ENCODE assay signal across 1 cellular context in the genomic region with DNA sequence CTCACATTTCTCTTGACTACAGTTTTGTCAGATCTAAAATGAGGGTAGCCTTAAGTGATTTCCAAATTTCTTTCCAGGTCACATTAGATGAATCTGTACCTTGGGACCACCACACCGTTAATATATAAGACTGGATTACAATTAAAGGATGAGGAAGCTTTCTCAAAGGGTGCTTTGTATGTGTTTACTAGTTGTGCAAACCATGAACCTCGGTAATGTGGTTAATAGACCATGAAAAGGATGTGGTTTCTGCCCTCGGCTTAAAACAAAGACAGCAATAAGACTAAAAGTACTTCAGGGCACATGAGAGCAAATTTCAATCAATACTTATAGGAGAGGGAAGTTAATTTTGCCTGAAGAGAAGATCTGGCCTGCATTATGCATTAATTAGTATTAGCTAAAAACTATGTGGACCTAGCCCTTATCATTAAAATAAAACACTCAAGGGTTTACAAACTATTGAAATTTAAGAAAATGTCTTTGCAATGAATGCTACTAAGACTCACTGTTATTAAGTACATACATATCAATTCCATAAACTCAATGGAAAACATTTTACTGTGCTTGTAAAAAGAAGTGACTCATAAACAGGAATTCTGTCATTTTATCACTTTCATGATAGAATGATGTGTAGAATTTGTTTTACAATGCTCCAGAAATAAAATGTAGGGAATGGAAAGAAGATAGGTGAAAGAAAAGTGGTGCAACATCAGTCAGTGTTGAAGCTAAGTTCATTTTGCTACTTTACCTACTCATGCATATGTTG.
TF ChIP-seq lines count a peak whose summit lies in the region.

No MANE protein-coding gene starts in this region.

TF ChIP-seq in GM12878, 131 proteins besides CTCF, POLR2A, EP300 and RAD21 (continued from another document and continues in another):
- TF ChIP-seq HSF1 (IDR thresholded peaks at IDR 0.05; ENCODE audit: low read depth, low read length) (no peak), CREM (IDR thresholded peaks at IDR 0.05; ENCODE audit: low read depth) (no peak), MEF2B (IDR thresholded peaks at IDR 0.05; ENCODE audit: partially characterized antibody, poor library complexity, severe bottlenecking) (no peak), CHD2 (IDR thresholded peaks at IDR 0.05; ENCODE audit: borderline replicate concordance, low read depth, low read length) (0 out of 2 replicates have a peak, but pooled peaks have one; percentile 28), CUX1 (IDR thresholded peaks at IDR 0.05; ENCODE audit: insufficient replicate concordance, low read depth, low read length) (peak; percentile 93), TARDBP (IDR thresholded peaks at IDR 0.05; ENCODE audit: borderline replicate concordance) (no peak), HDAC6 (IDR thresholded peaks at IDR 0.05; ENCODE audit: unreplicated experiment) (no peak), YY1 (IDR thresholded peaks at IDR 0.05; ENCODE audit: low read depth, low read length) (no peak), CEBPB (IDR thresholded peaks at IDR 0.05; ENCODE audit: borderline replicate concordance in 1 of 2, low read depth in 2 of 2, low read length in 2 of 2) (no peak), FOXK2 (IDR thresholded peaks at IDR 0.05) (no peak), LARP7 (IDR thresholded peaks at IDR 0.05) (no peak), ATF2 (IDR thresholded peaks at IDR 0.05; ENCODE audit: low read length) (no peak), SPI1 (IDR thresholded peaks at IDR 0.05; ENCODE audit: borderline replicate concordance, insufficient read depth, low read depth, low read length) (no peak), STAT1 (conservative IDR thresholded peaks at IDR 0.05) (no peak), SRF (IDR thresholded peaks at IDR 0.05; ENCODE audit: low read depth in 2 of 2, low read length in 2 of 2) (no peak), ZBTB40 (IDR thresholded peaks at IDR 0.05; ENCODE audit: borderline replicate concordance) (no peak), KLF5 (IDR thresholded peaks at IDR 0.05; ENCODE audit: partially characterized antibody) (no peak), MTA3 (IDR thresholded peaks at IDR 0.05; ENCODE audit: borderline replicate concordance, low read length) (no peak), BACH1 (IDR thresholded peaks at IDR 0.05; ENCODE audit: borderline replicate concordance) (0 out of 2 replicates have a peak, but pooled peaks have one; percentile 24), BHLHE40 (IDR thresholded peaks at IDR 0.05; ENCODE audit: borderline replicate concordance in 1 of 2, low read depth in 2 of 2, low read length in 1 of 2) (peak in 1 of 2 experiments; percentile 57; a peak in 2 of 4 replicates), MTA2 (IDR thresholded peaks at IDR 0.05; ENCODE audit: low read depth) (peak; percentile 61), RELB (IDR thresholded peaks at IDR 0.05; ENCODE audit: low read depth) (no peak), KDM1A (IDR thresholded peaks at IDR 0.05; ENCODE audit: borderline replicate concordance) (no peak), HDGF (IDR thresholded peaks at IDR 0.05) (no peak), JUNB (IDR thresholded peaks at IDR 0.05) (no peak), MXI1 (IDR thresholded peaks at IDR 0.05; ENCODE audit: low read depth, low read length) (0 out of 2 replicates have a peak, but pooled peaks have one; percentile 29), PAX5 (IDR thresholded peaks at IDR 0.05; ENCODE audit: borderline replicate concordance, low read depth, low read length) (peak; percentile 82; the same call in 1 of the 2 replicates), SMARCA5 (IDR thresholded peaks at IDR 0.05) (no peak), ZBTB4 (CRISPR knock-in tag; IDR thresholded peaks at IDR 0.05) (no peak), ELK1 (IDR thresholded peaks at IDR 0.05; ENCODE audit: low read depth, low read length) (no peak), DPF2 (IDR thresholded peaks at IDR 0.05) (peak; percentile 44; the same call in 1 of the 2 replicates), ZNF274 (IDR thresholded peaks at IDR 0.05; ENCODE audit: insufficient read depth, insufficient read length) (no peak), KAT2A (conservative IDR thresholded peaks at IDR 0.05; ENCODE audit: control insufficient read depth, low read depth, low read length) (no peak)
- TF ChIP-seq, protein P1, sequence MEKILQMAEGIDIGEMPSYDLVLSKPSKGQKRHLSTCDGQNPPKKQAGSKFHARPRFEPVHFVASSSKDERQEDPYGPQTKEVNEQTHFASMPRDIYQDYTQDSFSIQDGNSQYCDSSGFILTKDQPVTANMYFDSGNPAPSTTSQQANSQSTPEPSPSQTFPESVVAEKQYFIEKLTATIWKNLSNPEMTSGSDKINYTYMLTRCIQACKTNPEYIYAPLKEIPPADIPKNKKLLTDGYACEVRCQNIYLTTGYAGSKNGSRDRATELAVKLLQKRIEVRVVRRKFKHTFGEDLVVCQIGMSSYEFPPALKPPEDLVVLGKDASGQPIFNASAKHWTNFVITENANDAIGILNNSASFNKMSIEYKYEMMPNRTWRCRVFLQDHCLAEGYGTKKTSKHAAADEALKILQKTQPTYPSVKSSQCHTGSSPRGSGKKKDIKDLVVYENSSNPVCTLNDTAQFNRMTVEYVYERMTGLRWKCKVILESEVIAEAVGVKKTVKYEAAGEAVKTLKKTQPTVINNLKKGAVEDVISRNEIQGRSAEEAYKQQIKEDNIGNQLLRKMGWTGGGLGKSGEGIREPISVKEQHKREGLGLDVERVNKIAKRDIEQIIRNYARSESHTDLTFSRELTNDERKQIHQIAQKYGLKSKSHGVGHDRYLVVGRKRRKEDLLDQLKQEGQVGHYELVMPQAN (conservative IDR thresholded peaks at IDR 0.05), result no peak
